ENCODE assay signal across 14 cellular contexts in genomic region chr14:93582516-93582915, GRCh38.
A peak's percentile ranks its signal among the peaks of the same experiment; 100 is the strongest.
DNase-seq lines count a peak whose midpoint lies in the region; ATAC-seq and TF ChIP-seq lines count a peak whose summit lies in the region.
"Had no signal": no experiment of that assay in that cellular context is flagged by ENCODE, and none has a peak within 500 bp of the region (broad histone marks: within the 10 kb centered on the region; RNA-seq: fewer than 3 reads in every experiment).

No MANE protein-coding gene starts in this region.

- H3K4me1 ChIP-seq in right atrium auricular region = no peaks in the 10 kb centered on the region
- H3K4me1 ChIP-seq in esophagus muscularis mucosa = no peaks in the 10 kb centered on the region
- no peaks in the 10 kb centered on the region for H3K4me1 ChIP-seq in SJCRH30
- H3K4me1 ChIP-seq: BLaER1, HAP-1 had no signal

- intact Hi-C loops in Right ventricle myocardium superior (cut with DNase I) (no loop called here), esophagus muscularis mucosa (cut with DNase I) (no loop called here), left ventricle myocardium superior (cut with micrococcal nuclease) (no loop called here)

- TF ChIP-seq POLR2A in esophagus muscularis mucosa (IDR thresholded peaks at IDR 0.05; ENCODE audit: low read depth) = no peak

- 81% methylated on average over 10 of the region's 10 CpGs for WGBS in esophagus muscularis mucosa

- H3K27ac ChIP-seq in right atrium auricular region (no peak overlapping the region), esophagus muscularis mucosa (replicated peaks in 1 of 4) (no peak overlapping the region), SJCRH30 (no peak overlapping the region)
- H3K27ac ChIP-seq: BLaER1, GM23248 had no signal

- H3K4me3 ChIP-seq in right atrium auricular region = no peak overlapping the region
- no peak overlapping the region for H3K4me3 ChIP-seq in esophagus muscularis mucosa
- no peak overlapping the region for H3K4me3 ChIP-seq in SJCRH30
- H3K4me3 ChIP-seq: BLaER1, GM23248, HAP-1 had no signal

- peak; percentile 90 for ATAC-seq in Right ventricle myocardium superior (ENCODE audit: poor library complexity)
- ATAC-seq in left ventricle myocardium superior = peak; percentile 84

- H3K36me3 ChIP-seq in right atrium auricular region (no peaks in the 10 kb centered on the region), esophagus muscularis mucosa (no peaks in the 10 kb centered on the region), SJCRH30 (no peaks in the 10 kb centered on the region)
- H3K36me3 ChIP-seq: BLaER1, HAP-1 had no signal

- H3K9me3 ChIP-seq in right atrium auricular region (no peaks in the 10 kb centered on the region), esophagus muscularis mucosa (no peaks in the 10 kb centered on the region), SJCRH30 (replicated peaks) (no peaks in the 10 kb centered on the region)
- H3K9me3 ChIP-seq: BLaER1, HAP-1 had no signal

- DNase-seq in Right ventricle myocardium superior (no peak), right atrium auricular region (ENCODE audit: low spot score) (no peak), esophagus muscularis mucosa (ENCODE audit: extremely low spot score) (peak; percentile 68), left ventricle myocardium superior (peak; percentile 28), SJCRH30 (no peak), RKO (ENCODE audit: low spot score) (no peak), NCI-H226 (no peak)
- DNase-seq: 8988T; Calu3; CD4-positive, alpha-beta memory T cell; DMS79 treated with DMSO at 0.1 percent for 48 hours; GM23248 had no signal

- no peaks in the 10 kb centered on the region for H3K27me3 ChIP-seq in right atrium auricular region
- H3K27me3 ChIP-seq in esophagus muscularis mucosa = peaks cover 0 to 12% (median 0%) of the 10 kb centered on the region in 4 donors
- H3K27me3 ChIP-seq in SJCRH30 = no peaks in the 10 kb centered on the region
- H3K27me3 ChIP-seq: BLaER1 had no signal

- no peak for TF ChIP-seq EP300 in esophagus muscularis mucosa (IDR thresholded peaks at IDR 0.05)

- TF ChIP-seq CTCF in right atrium auricular region (IDR thresholded peaks at IDR 0.05) (no peak), esophagus muscularis mucosa (IDR thresholded peaks at IDR 0.05) (no peak)

Comparison
In these comparisons a context has a peak if more than half of its experiments do, and no peak if none do; other contexts are left out.
1. DNase-seq: peak in esophagus muscularis mucosa (single experiment) and left ventricle myocardium superior (single experiment); none in Right ventricle myocardium superior (single experiment), right atrium auricular region (single experiment), SJCRH30 (0 of 2), RKO (single experiment) and NCI-H226 (single experiment).